Comparison of ENCODE assay signal across 8 cellular contexts in the genomic region with DNA sequence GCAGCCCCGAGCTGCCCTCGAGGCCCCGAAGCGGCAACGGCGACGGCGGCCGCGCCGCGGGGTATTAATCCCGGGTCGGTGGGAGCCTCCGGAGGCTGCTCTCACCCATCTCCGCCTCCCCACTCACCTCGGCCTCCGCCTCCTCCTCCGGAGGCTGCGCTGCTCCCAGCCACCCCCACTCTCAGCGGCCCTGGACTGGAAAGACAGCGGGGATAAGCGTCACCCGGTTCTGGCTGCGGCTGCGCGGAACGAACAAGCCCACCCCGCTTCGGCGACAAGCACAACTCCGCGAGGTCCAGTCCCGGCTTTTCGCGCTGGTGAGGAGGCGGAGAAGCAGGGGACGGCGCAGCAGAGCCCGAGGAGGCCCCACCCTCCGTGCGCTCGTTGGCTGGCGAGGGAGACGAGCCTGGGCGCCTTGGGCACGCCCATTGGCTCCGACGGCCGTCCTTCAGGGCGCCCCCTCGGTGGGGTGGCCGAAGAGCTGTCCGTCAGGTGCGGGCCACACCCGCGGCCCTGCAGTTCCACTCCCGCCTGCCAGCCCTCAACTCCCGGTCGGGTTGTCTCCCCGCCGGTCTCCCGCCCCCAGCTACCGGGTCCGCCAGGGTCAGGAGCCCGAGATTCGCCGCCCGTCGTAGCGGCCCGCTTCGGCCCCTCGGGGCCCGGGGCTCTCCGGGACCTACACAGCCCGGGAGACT. TPM values are rescaled to one million over a fixed set of nuclear protein-coding genes. Genes with fewer than 3 reads are reported as not detected.
DNase-seq lines count a peak whose midpoint lies in the region; ATAC-seq, FAIRE-seq and TF ChIP-seq lines count a peak whose summit lies in the region.

A gene (minus strand): TSS at position 327 of the 695 bp plus-strand sequence. CDS start 11,469 bp downstream, outside the sequence.

- H3K36me3 ChIP-seq in ACC112 (ENCODE audit: insufficient read depth, low read length) (no peaks in the 10 kb centered on the region), WERI-Rb-1 (peaks cover 26% of the 10 kb centered on the region), bronchial epithelial cell (ENCODE audit: control insufficient read depth, insufficient read depth, low read length) (no peaks in the 10 kb centered on the region), smooth muscle cell (ENCODE audit: low read depth) (no peaks in the 10 kb centered on the region)

- H3K27ac ChIP-seq in ACC112 (ENCODE audit: low read depth, low read length) = peak within 1 kb of the TSS; percentile 91
- H3K27ac ChIP-seq in WERI-Rb-1 = peak within 1 kb of the TSS; percentile 94
- H3K27ac ChIP-seq in smooth muscle cell (ENCODE audit: low read depth) = peak within 1 kb of the TSS; percentile 90

- H3K79me2 ChIP-seq in ACC112 (ENCODE audit: control insufficient read depth, insufficient read depth, low read length, unreplicated experiment) = peaks cover 31% of the 10 kb centered on the region
- H3K79me2 ChIP-seq in smooth muscle cell (ENCODE audit: low read depth) = peaks cover 42% of the 10 kb centered on the region

- H3K4me3 ChIP-seq in ACC112 (ENCODE audit: low read depth, low read length) (peak within 1 kb of the TSS; percentile 98), WERI-Rb-1 (ENCODE audit: low read depth, low read length) (peak within 1 kb of the TSS; percentile 100), bronchial epithelial cell (ENCODE audit: low read depth, low read length) (peak within 1 kb of the TSS; percentile 78), smooth muscle cell (peak within 1 kb of the TSS; percentile 97)

- under 1% methylated on average over 68 of the region's 77 CpGs for WGBS in smooth muscle cell (ENCODE audit: low lambda C conversion rate)

- H3K4me1 ChIP-seq in ACC112 (ENCODE audit: control insufficient read depth, insufficient read depth, low read length, unreplicated experiment) (peaks cover 16% of the 10 kb centered on the region), smooth muscle cell (ENCODE audit: low read depth) (peaks cover 13% of the 10 kb centered on the region)

- ATAC-seq in GM18870 (IDR thresholded peaks at IDR 0.05; ENCODE audit: unreplicated experiment) (peak; percentile 73), HG03135 (IDR thresholded peaks at IDR 0.05; ENCODE audit: unreplicated experiment) (peak; percentile 89)

- H2AFZ ChIP-seq in ACC112 (ENCODE audit: low read length, unreplicated experiment) (peak within 1 kb of the TSS; percentile 90), smooth muscle cell (ENCODE audit: low read depth) (peak within 1 kb of the TSS; percentile 83)

- TF ChIP-seq CTCF in WERI-Rb-1 (IDR thresholded peaks at IDR 0.05; ENCODE audit: low read depth, low read length) (no peak), bronchial epithelial cell (IDR thresholded peaks at IDR 0.05; ENCODE audit: insufficient read depth, low read length, severe bottlenecking) (no peak), smooth muscle cell (IDR thresholded peaks at IDR 0.05; ENCODE audit: borderline replicate concordance, insufficient read depth, poor library complexity, severe bottlenecking) (no peak)

- H3K9ac ChIP-seq in smooth muscle cell (ENCODE audit: low read depth) = peak within 1 kb of the TSS; percentile 95

- H3K27me3 ChIP-seq in ACC112 (ENCODE audit: insufficient read depth, low read length) (no peaks in the 10 kb centered on the region), WERI-Rb-1 (ENCODE audit: insufficient read depth, low read depth, severe bottlenecking) (no peaks in the 10 kb centered on the region), bronchial epithelial cell (ENCODE audit: control insufficient read depth, insufficient read depth, low read length) (no peaks in the 10 kb centered on the region), smooth muscle cell (ENCODE audit: low read depth) (no peaks in the 10 kb centered on the region)

- no peak for FAIRE-seq in bronchial epithelial cell (lab: Jason Lieb, UNC)

- peak within 1 kb of the TSS; percentile 84 for H3K4me2 ChIP-seq in smooth muscle cell

- DNase-seq in NCI-H2227 (lab: John Stamatoyannopoulos, UW; ENCODE audit: unreplicated experiment) (peak; percentile 97), WERI-Rb-1 (peak; percentile 100), bronchial epithelial cell (ENCODE audit: low read depth) (peak; percentile 96), iPS-NIHi11 (ENCODE audit: low spot score) (peak; percentile 98), smooth muscle cell (lab: John Stamatoyannopoulos, UW; ENCODE audit: unreplicated experiment) (peak; percentile 88)

- H4K20me1 ChIP-seq in smooth muscle cell (ENCODE audit: low read depth) = peaks cover 37% of the 10 kb centered on the region

- no peaks in the 10 kb centered on the region for H3K9me3 ChIP-seq in WERI-Rb-1 (ENCODE audit: severe bottlenecking)
- no peaks in the 10 kb centered on the region for H3K9me3 ChIP-seq in smooth muscle cell (replicated peaks; ENCODE audit: low read depth)

- peaks cover 20% of the 10 kb centered on the region for H3F3A ChIP-seq in smooth muscle cell (ENCODE audit: low read depth)

RNA-seq across cellular contexts. Expression of the gene that starts here (rescaled TPM):
- total RNA-seq in bronchial epithelial cell (11.1 and 12.4 TPM in 2 replicates), smooth muscle cell (20.9 and 21.0 TPM in 2 replicates)
- polyA plus RNA-seq in smooth muscle cell = 14.1 and 17.3 TPM in 2 replicates

Comparison
In these comparisons a context has a peak if more than half of its experiments do, and no peak if none do; other contexts are left out.
1. Peak in every context shown above with its lines: DNase-seq, ATAC-seq, H3K4me3 ChIP-seq and H3K27ac ChIP-seq.